ENCODE assay signal across 8 cellular contexts in genomic region chr4:165355900-165356300, GRCh38. TPM values are rescaled to one million over a fixed set of nuclear protein-coding genes. Genes with fewer than 3 reads are reported as not detected.
DNase-seq lines count a peak whose midpoint lies in the region; TF ChIP-seq lines count a peak whose summit lies in the region.

No MANE protein-coding gene starts in this region.

- no peak overlapping the region for H3K27ac Mint-ChIP-seq in mesothelial cell of epicardium

- DNase-seq in EL (peak; percentile 22), H4 (ENCODE audit: low spot score) (peak; percentile 55), NCI-H2227 treated with DMSO at 0.1 percent for 48 hours (lab: John Stamatoyannopoulos, UW) (peak; percentile 26), breast epithelium (ENCODE audit: low spot score in 2 of 2) (no peak), left kidney (ENCODE audit: low read depth, low spot score) (peak; percentile 75), mesothelial cell of epicardium (ENCODE audit: low spot score in 2 of 2, unreplicated experiment in 2 of 2) (no peak)
- DNase-seq in effector CD8-positive, alpha-beta T cell (lab: John Stamatoyannopoulos, UW), result no peak
- DNase-seq in NK-92 treated with Interleukin-12 subunit alpha and Interleukin-12 subunit beta, amount 100 ng/mL, for 24 hours (lab: John Stamatoyannopoulos, UW), result no peak

- H3K9me3 ChIP-seq in breast epithelium, result no peaks in the 10 kb centered on the region

- no peaks in the 10 kb centered on the region for H3K27me3 ChIP-seq in breast epithelium

- peak in 2 of 3 donors; percentile 11 to 20 for TF ChIP-seq CTCF in breast epithelium (IDR thresholded peaks at IDR 0.05)
- TF ChIP-seq CTCF in mesothelial cell of epicardium (IDR thresholded peaks at IDR 0.05; ENCODE audit: unreplicated experiment), result no peak

- no peaks in the 10 kb centered on the region for H3K36me3 Mint-ChIP-seq in mesothelial cell of epicardium

- H3K4me3 Mint-ChIP-seq in mesothelial cell of epicardium, result no peak overlapping the region

- H3K36me3 ChIP-seq in breast epithelium, result no peaks in the 10 kb centered on the region

- no peak overlapping the region for H3K4me3 ChIP-seq in breast epithelium

- no peak for TF ChIP-seq POLR2A in breast epithelium (IDR thresholded peaks at IDR 0.05)

- intact Hi-C loops in breast epithelium (cut with DNase I; ENCODE audit: low total_unique reads), result no loop called here

- no peaks in the 10 kb centered on the region for H3K4me1 ChIP-seq in breast epithelium

- peaks cover 5% of the 10 kb centered on the region for H3K9me3 Mint-ChIP-seq in mesothelial cell of epicardium

- H3K27me3 Mint-ChIP-seq in mesothelial cell of epicardium (ENCODE audit: low read depth), result no peaks in the 10 kb centered on the region

- no peak overlapping the region for H3K27ac ChIP-seq in breast epithelium

- peaks cover 5% of the 10 kb centered on the region for H3K4me1 Mint-ChIP-seq in mesothelial cell of epicardium

RNA-seq across cellular contexts. Expression of gene CPE, which starts 22.9 kb away (rescaled TPM):
- 18.5 and 21.4 TPM in 2 replicates for total RNA-seq in H4 (2014; rRNA removed; shearing (Covaris generic))
- total RNA-seq in breast epithelium (100 to 1,000 TPM; 106 to 129 (median 114) TPM), mesothelial cell of epicardium (93.8 to 105 TPM (median 94.1 TPM) in 3 replicates)

RNA-seq across cellular contexts. Expression of gene MSMO1, which starts 28.4 kb away (rescaled TPM):
- 138 and 149 TPM in 2 replicates for total RNA-seq in H4 (2014; rRNA removed; shearing (Covaris generic))
- total RNA-seq in breast epithelium, result 10 to 100 TPM; 11.8 to 35.3 (median 24.6) TPM
- 51.8 to 54.4 TPM (median 54.2 TPM) in 3 replicates for total RNA-seq in mesothelial cell of epicardium

Comparison
In these comparisons a context has a peak if more than half of its experiments do, and no peak if none do; other contexts are left out.
1. DNase-seq: peak in EL (single experiment), H4 (single experiment), NCI-H2227 treated with DMSO at 0.1 percent for 48 hours (single experiment) and left kidney (single experiment); none in breast epithelium (0 of 2), effector CD8-positive, alpha-beta T cell (single experiment), mesothelial cell of epicardium (0 of 2) and NK-92 treated with Interleukin-12 subunit alpha and Interleukin-12 subunit beta, amount 100 ng/mL, for 24 hours (single experiment).